In the genomic region with DNA sequence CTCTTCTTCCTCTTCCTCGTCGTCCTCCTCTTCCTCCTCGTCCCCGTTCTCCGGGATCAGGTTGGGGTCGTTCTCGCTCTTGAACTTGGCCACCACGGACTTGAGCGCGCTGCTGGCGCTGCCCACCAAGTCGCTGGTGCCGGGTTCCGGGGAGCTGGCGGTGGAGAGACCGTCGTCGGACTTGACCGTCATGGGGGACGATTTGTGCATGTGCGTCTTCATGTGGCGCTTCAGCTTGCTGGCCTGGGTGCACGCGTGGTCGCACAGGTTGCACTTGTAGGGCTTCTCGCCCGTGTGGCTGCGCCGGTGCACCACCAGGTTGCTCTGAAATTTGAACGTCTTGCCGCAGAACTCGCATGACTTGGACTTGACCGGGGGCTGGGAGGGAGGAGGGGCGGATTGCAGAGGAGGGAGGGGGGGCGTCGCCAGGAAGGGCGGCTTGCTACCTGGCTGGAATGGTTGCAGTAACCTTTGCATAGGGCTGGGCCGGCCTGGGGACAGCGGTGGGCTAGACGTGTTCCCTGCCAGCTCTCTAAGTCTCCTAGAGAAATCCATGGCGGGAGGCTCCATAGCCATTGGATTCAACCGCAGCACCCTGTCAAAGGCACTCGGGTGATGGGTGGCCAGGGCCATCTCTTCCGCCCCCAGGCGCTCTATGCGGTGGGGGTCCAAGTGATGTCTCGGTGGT, we compare ENCODE assay signal across 19 cellular contexts.
DNase-seq lines count a peak whose midpoint lies in the region; ATAC-seq and TF ChIP-seq lines count a peak whose summit lies in the region.
"Had no signal": no experiment of that assay in that cellular context is flagged by ENCODE, and none has a peak within 500 bp of the region (broad histone marks: within the 10 kb centered on the region; RNA-seq: fewer than 3 reads in every experiment).

No MANE protein-coding gene starts in this region.

- no peak overlapping the region for H2BK20ac ChIP-seq in H9 (ENCODE audit: low read depth, low read length, poor library complexity, severe bottlenecking)

- H2AK5ac ChIP-seq in H9 (ENCODE audit: insufficient read length, low read length): no peak overlapping the region

- no peaks in the 10 kb centered on the region for H3K36me3 ChIP-seq in neutrophil
- H3K36me3 ChIP-seq in testis (ENCODE audit: low read depth, missing control alignments): no peaks in the 10 kb centered on the region

- no CpG with 5 or more reads among the region's 47 CpGs for WGBS in H9 (ENCODE audit: extremely low coverage, insufficient read length, low lambda C conversion rate)
- 73 to 80% methylated on average over 21 to 47 of the region's 47 CpGs for WGBS in testis, 2 donors

- H3K27me3 ChIP-seq in H9 (ENCODE audit: insufficient read depth, low read length): no peaks in the 10 kb centered on the region
- H3K27me3 ChIP-seq in neutrophil: no peaks in the 10 kb centered on the region
- H3K27me3 ChIP-seq in testis: no peaks in the 10 kb centered on the region
- H3K27me3 ChIP-seq: Peyer's patch had no signal

- H4K91ac ChIP-seq in H9 (ENCODE audit: insufficient read length, low read depth, low read length): no peak overlapping the region

- no peak overlapping the region for H3K14ac ChIP-seq in H9 (ENCODE audit: insufficient read depth, low read length)

- CTCF ChIA-PET in activated CD8-positive, alpha-beta T cell treated with anti-CD3 and anti-CD28 coated beads, Interleukin-2, amount 10 ng/mL, durations not matched to agents 7 days and 5 days (lab: Charles Lee): no interaction called here

- peak overlapping the region; percentile 44 to 90 (median 86); a peak in 6 of 7 replicates for H3K27ac Mint-ChIP-seq in H9
- peak overlapping the region; percentile 56 for H3K27ac Mint-ChIP-seq in dendritic cell treated with granulocyte-macrophage colony-stimulating factor and Interleukin-4, amounts not matched to agents 40 ng/mL and 50 ng/mL, for 4 days
- H3K27ac Mint-ChIP-seq in activated CD8-positive, alpha-beta T cell treated with anti-CD3 and anti-CD28 coated beads, Interleukin-2, amount 10 ng/mL, durations not matched to agents 7 days and 5 days: no peak overlapping the region

- no peak overlapping the region for H4K8ac ChIP-seq in H9 (replicated peaks; ENCODE audit: insufficient read length, low read depth, low read length)

- H4K20me1 ChIP-seq in H9 (ENCODE audit: control insufficient read depth, insufficient read depth, insufficient read length): no peaks in the 10 kb centered on the region

- H3T11ph ChIP-seq in H9 (ENCODE audit: low read length): no peak overlapping the region

- H2BK5ac ChIP-seq in H9 (ENCODE audit: insufficient read length, low read length): no peak overlapping the region

- no peaks in the 10 kb centered on the region for H3K27me3 Mint-ChIP-seq in H9 (ENCODE audit: low read depth)
- no peaks in the 10 kb centered on the region for H3K27me3 Mint-ChIP-seq in dendritic cell treated with granulocyte-macrophage colony-stimulating factor and Interleukin-4, amounts not matched to agents 40 ng/mL and 50 ng/mL, for 4 days
- H3K27me3 Mint-ChIP-seq in activated CD8-positive, alpha-beta T cell treated with anti-CD3 and anti-CD28 coated beads, Interleukin-2, amount 10 ng/mL, durations not matched to agents 7 days and 5 days (ENCODE audit: low read depth): peaks cover 1% of the 10 kb centered on the region

- H3K4me3 Mint-ChIP-seq in H9: no peak overlapping the region
- no peak overlapping the region for H3K4me3 Mint-ChIP-seq in dendritic cell treated with granulocyte-macrophage colony-stimulating factor and Interleukin-4, amounts not matched to agents 40 ng/mL and 50 ng/mL, for 4 days
- no peak overlapping the region for H3K4me3 Mint-ChIP-seq in activated CD8-positive, alpha-beta T cell treated with anti-CD3 and anti-CD28 coated beads, Interleukin-2, amount 10 ng/mL, durations not matched to agents 7 days and 5 days
- H3K4me3 Mint-ChIP-seq: CD14-positive monocyte had no signal

- H3K9me3 ChIP-seq in H9 (ENCODE audit: control insufficient read depth, low read depth, low read length): no peaks in the 10 kb centered on the region
- H3K9me3 ChIP-seq in neutrophil: no peaks in the 10 kb centered on the region
- H3K9me3 ChIP-seq in testis: no peaks in the 10 kb centered on the region
- H3K9me3 ChIP-seq: Peyer's patch had no signal

- intact Hi-C loops in dendritic cell treated with granulocyte-macrophage colony-stimulating factor and Interleukin-4, amounts not matched to agents 40 ng/mL and 50 ng/mL, for 4 days (cut with micrococcal nuclease): no loop called here
- intact Hi-C loops in testis (cut with DNase I; ENCODE audit: low total_unique reads): no loop called here

- H3K9me3 Mint-ChIP-seq in H9: no peaks in the 10 kb centered on the region
- peaks cover 9% of the 10 kb centered on the region for H3K9me3 Mint-ChIP-seq in dendritic cell treated with granulocyte-macrophage colony-stimulating factor and Interleukin-4, amounts not matched to agents 40 ng/mL and 50 ng/mL, for 4 days
- no peaks in the 10 kb centered on the region for H3K9me3 Mint-ChIP-seq in activated CD8-positive, alpha-beta T cell treated with anti-CD3 and anti-CD28 coated beads, Interleukin-2, amount 10 ng/mL, durations not matched to agents 7 days and 5 days (ENCODE audit: insufficient read depth)

- no peak for ATAC-seq in activated CD8-positive, alpha-beta T cell treated with anti-CD3 and anti-CD28 coated beads, Interleukin-2, amount 10 ng/mL, durations not matched to agents 7 days and 5 days
- no peak for ATAC-seq in HG03045 (IDR thresholded peaks at IDR 0.05; ENCODE audit: unreplicated experiment)
- ATAC-seq: SK-N-SH treated with all-trans-retinoic acid at 6 μM for 48 hours had no signal

- DNase-seq in H9 (no peak), testis (no peak)
- no peak for DNase-seq in activated CD8-positive, alpha-beta T cell treated with anti-CD3 and anti-CD28 coated beads, Interleukin-2, amount 10 ng/mL, durations not matched to agents 7 days and 5 days
- DNase-seq in activated T-cell treated with anti-CD3 and anti-CD28 coated beads, Interleukin-2, amount 50 U/mL, for 1 hour: no peak
- DNase-seq: DMS53, GDM1, IMR-90, MV-4-11, NCI-H1105 treated with DMSO at 0.1 percent for 48 hours, NCI-H1694, NCI-H2081, NCI-H2171 treated with DMSO at 0.1 percent for 48 hours, NCI-H526, Peyer's patch had no signal

- POLR2A ChIA-PET in activated CD8-positive, alpha-beta T cell treated with anti-CD3 and anti-CD28 coated beads, Interleukin-2, amount 10 ng/mL, durations not matched to agents 7 days and 5 days (lab: Charles Lee): no interaction called here

- H3K4me3 ChIP-seq in neutrophil (ENCODE audit: low read depth in 1 of 2, low read length in 1 of 2): no peak overlapping the region
- H3K4me3 ChIP-seq in testis: peak overlapping the region; percentile 36 to 46
- H3K4me3 ChIP-seq: Peyer's patch had no signal

- H2BK15ac ChIP-seq in H9 (ENCODE audit: low read depth, low read length): no peak overlapping the region

- H2BK120ac ChIP-seq in H9 (ENCODE audit: low read depth, low read length, poor library complexity, severe bottlenecking): no peak overlapping the region

- H2BK12ac ChIP-seq in H9 (ENCODE audit: insufficient read length, low read depth, low read length): no peak overlapping the region

- no peak for TF ChIP-seq POLR2A in testis (IDR thresholded peaks at IDR 0.05)

- H3K9ac ChIP-seq in H9 (ENCODE audit: extremely low read depth, insufficient read length, low read length): no peak overlapping the region

- no peak overlapping the region for H3K27ac ChIP-seq in H9 (ENCODE audit: insufficient read length, low read depth, low read length)
- H3K27ac ChIP-seq in neutrophil: peak overlapping the region; percentile 49
- H3K27ac ChIP-seq in testis: no peak overlapping the region
- H3K27ac ChIP-seq: Peyer's patch had no signal

- peaks cover 1% of the 10 kb centered on the region; the same call in 1 of the 2 replicates for H3K79me2 ChIP-seq in H9 (ENCODE audit: insufficient read depth, low read length)

- peaks cover 32 to 42% (median 34%) of the 10 kb centered on the region in 3 experiments for H3K36me3 Mint-ChIP-seq in H9 (ENCODE audit: insufficient read depth in 1 of 3, low read depth in 3 of 3)
- peaks cover 45% of the 10 kb centered on the region for H3K36me3 Mint-ChIP-seq in dendritic cell treated with granulocyte-macrophage colony-stimulating factor and Interleukin-4, amounts not matched to agents 40 ng/mL and 50 ng/mL, for 4 days (ENCODE audit: low read depth)
- no peaks in the 10 kb centered on the region for H3K36me3 Mint-ChIP-seq in activated CD8-positive, alpha-beta T cell treated with anti-CD3 and anti-CD28 coated beads, Interleukin-2, amount 10 ng/mL, durations not matched to agents 7 days and 5 days (ENCODE audit: low read depth)

- H3K56ac ChIP-seq in H9 (ENCODE audit: insufficient read length, low read depth, low read length): no peak overlapping the region

- no peak overlapping the region for H3K18ac ChIP-seq in H9 (ENCODE audit: insufficient read length, low read depth, low read length)

- no peak overlapping the region for H2AFZ ChIP-seq in H9 (ENCODE audit: low read length)

- no peaks in the 10 kb centered on the region for H3K23me2 ChIP-seq in H9 (ENCODE audit: insufficient read length, low read depth, low read length, poor library complexity, severe bottlenecking)

- H3K4me1 Mint-ChIP-seq in H9: peaks cover 13 to 18% of the 10 kb centered on the region in 2 experiments
- peaks cover 31% of the 10 kb centered on the region for H3K4me1 Mint-ChIP-seq in dendritic cell treated with granulocyte-macrophage colony-stimulating factor and Interleukin-4, amounts not matched to agents 40 ng/mL and 50 ng/mL, for 4 days (ENCODE audit: low read depth)
- H3K4me1 Mint-ChIP-seq in activated CD8-positive, alpha-beta T cell treated with anti-CD3 and anti-CD28 coated beads, Interleukin-2, amount 10 ng/mL, durations not matched to agents 7 days and 5 days (ENCODE audit: low read depth): no peaks in the 10 kb centered on the region

- H3K23ac ChIP-seq in H9 (ENCODE audit: insufficient read length, low read depth, low read length): no peak overlapping the region

- 0 out of 2 replicates have a peak, but pooled peaks cover 4% of the 10 kb centered on the region for H3K4me1 ChIP-seq in H9 (ENCODE audit: insufficient read depth, low read length)
- peaks cover 19 to 24% of the 10 kb centered on the region in 2 experiments for H3K4me1 ChIP-seq in neutrophil (ENCODE audit: control insufficient read depth in 1 of 2, insufficient read depth in 1 of 2, low read depth in 1 of 2, low read length in 1 of 2)
- peaks cover 6% of the 10 kb centered on the region for H3K4me1 ChIP-seq in testis
- H3K4me1 ChIP-seq: Peyer's patch had no signal

- H3K4ac ChIP-seq in H9 (ENCODE audit: low read depth, low read length): no peak overlapping the region

- H4K5ac ChIP-seq in H9 (ENCODE audit: insufficient read length, low read depth, low read length): no peak overlapping the region

- no peak overlapping the region for H3K4me2 ChIP-seq in H9 (ENCODE audit: insufficient read depth, insufficient read length, low read length)

- no peak for TF ChIP-seq CTCF in H9 (conservative IDR thresholded peaks at IDR 0.05)
- TF ChIP-seq CTCF in neutrophil (IDR thresholded peaks at IDR 0.05): no peak
- TF ChIP-seq CTCF in testis (IDR thresholded peaks at IDR 0.05): no peak

- no peaks in the 10 kb centered on the region for H3K79me1 ChIP-seq in H9 (ENCODE audit: insufficient read depth, low read depth, low read length, poor library complexity, severe bottlenecking)

Comparison
In these comparisons a context has a peak if more than half of its experiments do, and no peak if none do; other contexts are left out.
1. H3K4me3 ChIP-seq: peak in testis (2 of 2); none in neutrophil (0 of 2).